In genomic region chrX:48538641-48539344, GRCh38 we compare ENCODE assay signal across 8 cellular contexts. TPM values are rescaled to one million over a fixed set of nuclear protein-coding genes. Genes with fewer than 3 reads are reported as not detected.
DNase-seq lines count a peak whose midpoint lies in the region; ATAC-seq and TF ChIP-seq lines count a peak whose summit lies in the region.

No MANE protein-coding gene starts in this region.

- DNase-seq in GM23338 (ENCODE audit: low spot score) (no peak), WERI-Rb-1 (no peak), fibroblast of the aortic adventitia (ENCODE audit: low read depth) (no peak), NCI-H2107 treated with DMSO at 0.1 percent for 48 hours (lab: John Stamatoyannopoulos, UW; ENCODE audit: unreplicated experiment) (no peak), H7 (no peak)

- H3K79me2 ChIP-seq in GM23338 (replicated peaks; ENCODE audit: insufficient read depth), result no peaks in the 10 kb centered on the region

- H3K36me3 Mint-ChIP-seq in GM23338 (ENCODE audit: low read depth), result peaks cover 1% of the 10 kb centered on the region; the same call in 1 of the 3 replicates

- H3F3A ChIP-seq in GM23338 (replicated peaks; ENCODE audit: low read depth), result no peaks in the 10 kb centered on the region

- peaks cover 6% of the 10 kb centered on the region for H3K4me1 Mint-ChIP-seq in GM23338

- H3K27ac ChIP-seq in GM23338 (ENCODE audit: low read depth), result no peak overlapping the region
- peak overlapping the region; percentile 56; the same call in 1 of the 2 replicates for H3K27ac ChIP-seq in WERI-Rb-1
- peak overlapping the region in 16 of 21 experiments; percentile 27 to 94 (median 80) for H3K27ac ChIP-seq in skin epidermis

- no peak overlapping the region for H3K4me2 ChIP-seq in GM23338

- H3K27me3 ChIP-seq in GM23338 (ENCODE audit: insufficient read depth) (no peaks in the 10 kb centered on the region), WERI-Rb-1 (ENCODE audit: insufficient read depth, low read depth, severe bottlenecking) (peaks cover 3% of the 10 kb centered on the region), H7 (ENCODE audit: control insufficient read depth, insufficient read depth, low read length) (no peaks in the 10 kb centered on the region)

- TF ChIP-seq CTCF in GM23338 (conservative IDR thresholded peaks at IDR 0.05; ENCODE audit: low read depth in 2 of 2) (no peak), WERI-Rb-1 (IDR thresholded peaks at IDR 0.05; ENCODE audit: low read depth, low read length) (no peak), fibroblast of the aortic adventitia (IDR thresholded peaks at IDR 0.05; ENCODE audit: insufficient read depth, low read length) (no peak)

- no peaks in the 10 kb centered on the region for H3K27me3 Mint-ChIP-seq in GM23338 (ENCODE audit: insufficient read depth, low read depth, poor library complexity)

- H3K9me3 ChIP-seq in WERI-Rb-1 (ENCODE audit: severe bottlenecking), result no peaks in the 10 kb centered on the region

- no peaks in the 10 kb centered on the region for H3K36me3 ChIP-seq in GM23338 (ENCODE audit: insufficient read depth)
- H3K36me3 ChIP-seq in WERI-Rb-1, result peaks cover 6% of the 10 kb centered on the region; the same call in 1 of the 2 replicates
- no peaks in the 10 kb centered on the region for H3K36me3 ChIP-seq in H7 (replicated peaks; ENCODE audit: control insufficient read depth, insufficient read depth, low read length)

- no peak overlapping the region for H2AFZ ChIP-seq in GM23338

- no peaks in the 10 kb centered on the region for H4K20me1 ChIP-seq in GM23338 (replicated peaks; ENCODE audit: insufficient read depth)

- H3K4me3 ChIP-seq in GM23338 (no peak overlapping the region), WERI-Rb-1 (ENCODE audit: low read depth, low read length) (peak overlapping the region; percentile 19; the same call in 1 of the 2 replicates), fibroblast of the aortic adventitia (ENCODE audit: low read depth, low read length) (peak overlapping the region; percentile 44), skin epidermis (peak overlapping the region in 3 of 7 experiments; percentile 51 to 65 (median 56)), H7 (ENCODE audit: insufficient read depth, low read depth, low read length) (no peak overlapping the region)

- no peaks in the 10 kb centered on the region for H3K9me3 Mint-ChIP-seq in GM23338

- ATAC-seq in GM23338 (no peak), HG02840 (IDR thresholded peaks at IDR 0.05; ENCODE audit: low FRiP score, unreplicated experiment) (no peak), HG02870 (IDR thresholded peaks at IDR 0.05; ENCODE audit: unreplicated experiment) (no peak)

- H3K27ac Mint-ChIP-seq in GM23338, result no peak overlapping the region

- no peaks in the 10 kb centered on the region; the same call in 1 of the 2 replicates for H3K4me1 ChIP-seq in GM23338 (ENCODE audit: insufficient read depth)

- no peaks in the 10 kb centered on the region for H3K9me2 ChIP-seq in GM23338 (ENCODE audit: insufficient read depth)

- H3K4me3 Mint-ChIP-seq in GM23338, result peak overlapping the region; percentile 90

TF ChIP-seq in GM23338, 12 proteins besides CTCF, POLR2A, EP300 and RAD21 (continues in another document):
- TF ChIP-seq STAT1 (IDR thresholded peaks at IDR 0.05; ENCODE audit: unreplicated experiment) (no peak), CREB1 (CRISPR knock-in tag; IDR thresholded peaks at IDR 0.05; ENCODE audit: low read depth) (no peak), ZNF114 (CRISPR knock-in tag; IDR thresholded peaks at IDR 0.05) (no peak), ZNF331 (CRISPR knock-in tag; IDR thresholded peaks at IDR 0.05; ENCODE audit: low read depth) (no peak)
- TF ChIP-seq, protein P1, sequence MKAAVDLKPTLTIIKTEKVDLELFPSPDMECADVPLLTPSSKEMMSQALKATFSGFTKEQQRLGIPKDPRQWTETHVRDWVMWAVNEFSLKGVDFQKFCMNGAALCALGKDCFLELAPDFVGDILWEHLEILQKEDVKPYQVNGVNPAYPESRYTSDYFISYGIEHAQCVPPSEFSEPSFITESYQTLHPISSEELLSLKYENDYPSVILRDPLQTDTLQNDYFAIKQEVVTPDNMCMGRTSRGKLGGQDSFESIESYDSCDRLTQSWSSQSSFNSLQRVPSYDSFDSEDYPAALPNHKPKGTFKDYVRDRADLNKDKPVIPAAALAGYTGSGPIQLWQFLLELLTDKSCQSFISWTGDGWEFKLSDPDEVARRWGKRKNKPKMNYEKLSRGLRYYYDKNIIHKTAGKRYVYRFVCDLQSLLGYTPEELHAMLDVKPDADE (IDR thresholded peaks at IDR 0.05), result no peak

RNA-seq across cellular contexts. Expression of gene TBC1D25, which starts 0.7 kb away (rescaled TPM):
- total RNA-seq in GM23338 (2014; rRNA removed; shearing (Covaris generic)), result 4.5 TPM in 2 replicates
- polyA plus RNA-seq in GM23338 (2016; fragmentation: Nextera tagmentation; extraction: Ambion mirVana), result 1.9 and 2.1 TPM in 2 replicates
- 8.0 and 10.1 TPM in 2 replicates for total RNA-seq in fibroblast of the aortic adventitia (ENCODE audit: low replicate concordance)
- total RNA-seq in H7 (2014; rRNA removed; shearing (Covaris generic)), result 4.0 and 6.5 TPM in 2 replicates

RNA-seq across cellular contexts. Expression of gene EBP, which starts 17.2 kb away (rescaled TPM):
- 126 and 128 TPM in 2 replicates for total RNA-seq in GM23338 (2014; rRNA removed; shearing (Covaris generic))
- polyA plus RNA-seq in GM23338 (2016; fragmentation: Nextera tagmentation; extraction: Ambion mirVana), result 169 and 176 TPM in 2 replicates
- 30.7 and 49.2 TPM in 2 replicates for total RNA-seq in fibroblast of the aortic adventitia (ENCODE audit: low replicate concordance)
- total RNA-seq in H7 (2014; rRNA removed; shearing (Covaris generic)), result 158 and 159 TPM in 2 replicates

RNA-seq across cellular contexts. Expression of gene PORCN, which starts 30.0 kb away (rescaled TPM):
- total RNA-seq in GM23338 (2014; rRNA removed; shearing (Covaris generic)), result 14.1 and 28.5 TPM in 2 replicates
- 19.4 and 22.3 TPM in 2 replicates for polyA plus RNA-seq in GM23338 (2016; fragmentation: Nextera tagmentation; extraction: Ambion mirVana)
- 9.1 and 10.1 TPM in 2 replicates for total RNA-seq in fibroblast of the aortic adventitia (ENCODE audit: low replicate concordance)
- 22.8 and 23.8 TPM in 2 replicates for total RNA-seq in H7 (2014; rRNA removed; shearing (Covaris generic))

RNA-seq across cellular contexts. Expression of gene RBM3, which starts 35.5 kb away (rescaled TPM):
- 103 and 114 TPM in 2 replicates for total RNA-seq in GM23338 (2014; rRNA removed; shearing (Covaris generic))
- polyA plus RNA-seq in GM23338 (2016; fragmentation: Nextera tagmentation; extraction: Ambion mirVana), result 71.8 and 77.5 TPM in 2 replicates
- 125 and 463 TPM in 2 replicates for total RNA-seq in fibroblast of the aortic adventitia (ENCODE audit: low replicate concordance)
- 112 and 116 TPM in 2 replicates for total RNA-seq in H7 (2014; rRNA removed; shearing (Covaris generic))

RNA-seq across cellular contexts. Expression of gene WDR13, which starts 58.5 kb away (rescaled TPM):
- total RNA-seq in GM23338 (2014; rRNA removed; shearing (Covaris generic)), result 24.2 and 34.9 TPM in 2 replicates
- 19.3 and 24.9 TPM in 2 replicates for polyA plus RNA-seq in GM23338 (2016; fragmentation: Nextera tagmentation; extraction: Ambion mirVana)
- 41.2 and 72.7 TPM in 2 replicates for total RNA-seq in fibroblast of the aortic adventitia (ENCODE audit: low replicate concordance)
- total RNA-seq in H7 (2014; rRNA removed; shearing (Covaris generic)), result 24.3 and 55.1 TPM in 2 replicates

Comparison
In these comparisons a context has a peak if more than half of its experiments do, and no peak if none do; other contexts are left out.
1. H3K4me3 ChIP-seq: peak in WERI-Rb-1 (single experiment) and fibroblast of the aortic adventitia (single experiment); none in GM23338 (single experiment) and H7 (single experiment).